ENCODE assay signal across 8 cellular contexts in the genomic region with DNA sequence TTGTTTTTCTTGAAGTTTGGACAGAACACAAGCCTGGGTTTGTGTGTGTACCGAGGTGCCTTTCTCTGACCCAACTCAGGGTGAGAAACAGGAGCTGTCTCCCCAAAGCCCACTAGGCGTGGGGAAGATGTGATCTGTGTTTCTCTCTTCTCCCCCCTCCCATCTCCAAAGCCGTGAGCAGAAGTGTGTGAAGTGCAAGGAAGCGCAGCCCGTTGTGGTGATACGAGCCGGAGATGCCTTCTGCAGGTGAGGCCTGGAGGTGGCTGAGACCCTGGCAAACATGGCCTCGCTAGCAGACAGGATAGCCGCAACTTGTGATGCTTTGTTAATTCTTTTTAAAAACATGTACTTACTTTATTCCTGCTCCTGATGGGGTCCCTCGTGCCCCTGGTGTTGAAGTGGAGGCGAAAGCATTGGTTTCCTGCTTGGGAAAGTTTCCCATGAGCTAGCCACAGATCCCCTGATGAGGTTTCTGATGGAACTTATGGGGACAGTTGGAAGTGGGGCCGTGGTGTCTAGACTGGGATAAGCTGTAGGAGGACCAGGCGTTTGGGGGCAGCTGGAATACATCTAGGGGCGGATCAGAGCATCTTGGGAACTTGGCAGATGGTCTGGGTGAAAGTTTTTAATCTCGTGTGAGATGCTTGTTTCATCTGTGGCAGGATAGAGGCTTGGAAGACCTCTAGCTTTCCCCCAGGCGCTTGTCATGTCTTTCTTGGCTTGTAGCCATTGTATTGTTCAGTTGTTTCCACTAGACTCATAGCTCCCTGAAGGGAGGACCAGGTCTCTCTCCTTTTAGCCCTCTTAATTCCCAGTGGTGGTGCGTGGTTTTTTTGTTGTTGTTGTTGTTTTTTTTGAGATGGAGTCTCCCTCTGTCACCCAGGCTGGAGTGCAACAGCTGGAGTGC. TPM values are rescaled to one million over a fixed set of nuclear protein-coding genes. Genes with fewer than 3 reads are reported as not detected.
DNase-seq lines count a peak whose midpoint lies in the region; ATAC-seq and TF ChIP-seq lines count a peak whose summit lies in the region.

No MANE protein-coding gene starts in this region.

- intact Hi-C loops in gastrocnemius medialis (cut with DNase I; ENCODE audit: low total_unique reads), result loop anchor here (1.0 to 10.0 kb wide), 4 partner anchors 20 to 148 kb away; a partner anchor contains a TSS

- no peak for TF ChIP-seq POLR2A in gastrocnemius medialis (IDR thresholded peaks at IDR 0.05)

- H3K27ac ChIP-seq in gastrocnemius medialis, result peak overlapping the region; percentile 80 to 95 (median 88)

- DNase-seq in H7, result no peak
- peak; percentile 33 for DNase-seq in RPMI8226
- no peak for DNase-seq in fibroblast of pulmonary artery (ENCODE audit: low read depth)
- no peak for DNase-seq in gastrocnemius medialis
- DNase-seq in LoVo (ENCODE audit: low spot score), result no peak
- no peak for DNase-seq in anterior cingulate cortex (lab: John Stamatoyannopoulos, UW)
- no peak for DNase-seq in germinal center (ENCODE audit: low spot score)

- peaks cover 19 to 33% of the 10 kb centered on the region in 2 donors for H3K4me1 ChIP-seq in gastrocnemius medialis

- in situ Hi-C loops in gastrocnemius medialis (cut with MboI; ENCODE audit: low sequenced_read_pairs in 4 of 4), result loop anchor here in 1 of 4 donors (10.0 kb wide), 1 partner anchor 132 kb away; a partner anchor contains a TSS

- ATAC-seq in gastrocnemius medialis (no peak), HG02610 (IDR thresholded peaks at IDR 0.05; ENCODE audit: unreplicated experiment) (no peak)

- H3K9me3 ChIP-seq in gastrocnemius medialis, result no peaks in the 10 kb centered on the region

- H3K36me3 ChIP-seq in H7 (replicated peaks; ENCODE audit: control insufficient read depth, insufficient read depth, low read length), result peaks cover 2% of the 10 kb centered on the region
- no peaks in the 10 kb centered on the region for H3K36me3 ChIP-seq in gastrocnemius medialis

- H3K4me3 ChIP-seq in H7 (ENCODE audit: insufficient read depth, low read depth, low read length) (peak overlapping the region; percentile 91), fibroblast of pulmonary artery (replicated peaks; ENCODE audit: low read depth, low read length) (peak overlapping the region; percentile 91), gastrocnemius medialis (peak overlapping the region; percentile 68 to 99 (median 81))

- no peak for TF ChIP-seq CTCF in fibroblast of pulmonary artery (IDR thresholded peaks at IDR 0.05; ENCODE audit: low read length, missing control alignments)
- TF ChIP-seq CTCF in gastrocnemius medialis (IDR thresholded peaks at IDR 0.05 in 4 of 5, conservative IDR thresholded peaks at IDR 0.05 in 1 of 5), result no peak

- no peaks in the 10 kb centered on the region; the same call in 1 of the 2 replicates for H3K27me3 ChIP-seq in H7 (ENCODE audit: control insufficient read depth, insufficient read depth, low read length)
- no peaks in the 10 kb centered on the region for H3K27me3 ChIP-seq in gastrocnemius medialis

RNA-seq across cellular contexts. Expression of a gene that starts 0.9 kb away (rescaled TPM):
- 33.1 and 38.4 TPM in 2 replicates for total RNA-seq in H7 (2014; rRNA removed; shearing (Covaris generic))
- 10 to 100 TPM; 11.1 to 17.7 (median 14.1) TPM for total RNA-seq in gastrocnemius medialis

RNA-seq across cellular contexts. Expression of a gene that starts 1.0 kb away (rescaled TPM):
- 44.6 and 45.3 TPM in 2 replicates for total RNA-seq in H7 (2014; rRNA removed; shearing (Covaris generic))
- total RNA-seq in gastrocnemius medialis, result 10 to 100 TPM; 22.9 to 32.5 (median 26.1) TPM

RNA-seq across cellular contexts. Expression of a gene that starts 20.9 kb away (rescaled TPM):
- total RNA-seq in H7 (2014; rRNA removed; shearing (Covaris generic)), result 2.0 and 2.9 TPM in 2 replicates
- 1 to 10 TPM; 1.2 to 2.2 (median 1.6) TPM for total RNA-seq in gastrocnemius medialis

RNA-seq across cellular contexts. Expression of a gene that starts 44.3 kb away (rescaled TPM):
- 98.8 and 100 TPM in 2 replicates for total RNA-seq in H7 (2014; rRNA removed; shearing (Covaris generic))
- total RNA-seq in gastrocnemius medialis, result 10 to 100 TPM in 3 of 4 donors, 1 to 10 TPM in 1; 9.0 to 16.3 (median 13.4) TPM

RNA-seq across cellular contexts. Expression of a gene that starts 56.4 kb away (rescaled TPM):
- 199 and 215 TPM in 2 replicates for total RNA-seq in H7 (2014; rRNA removed; shearing (Covaris generic))
- total RNA-seq in gastrocnemius medialis, result 10 to 100 TPM in 3 of 4 donors, 1 to 10 TPM in 1; 5.1 to 33.2 (median 28.7) TPM
